28 cellular contexts compared by ENCODE assay signal in the genomic region with DNA sequence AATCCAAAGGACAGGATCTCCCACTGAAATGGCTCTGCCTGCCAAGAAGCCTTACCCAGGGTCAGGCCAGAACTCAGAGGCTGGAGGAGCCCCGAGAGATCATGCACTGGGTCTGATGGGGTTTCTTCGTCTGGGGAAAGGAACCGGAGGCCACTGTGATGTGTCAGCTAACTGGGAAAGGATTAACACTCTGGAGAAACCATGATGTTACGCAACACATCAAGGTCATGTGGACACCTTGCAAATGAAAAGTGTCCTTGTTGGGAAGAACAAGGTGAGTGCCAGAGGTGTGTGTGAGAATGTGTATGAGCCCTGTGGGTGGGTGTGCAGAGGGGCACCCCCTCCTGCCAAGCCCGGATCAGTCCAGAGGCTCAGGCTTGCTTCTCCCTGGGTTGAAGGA.
"Had no signal": no experiment of that assay in that cellular context is flagged by ENCODE, and none has a peak within 500 bp of the region (broad histone marks: within the 10 kb centered on the region; RNA-seq: fewer than 3 reads in every experiment).

No MANE protein-coding gene starts in this region.

- H3K4me3 ChIP-seq: cardiac muscle cell, colonic mucosa, stomach, thyroid gland, upper lobe of right lung had no signal

- H3K4me1 ChIP-seq: colonic mucosa, stomach, thyroid gland, upper lobe of right lung had no signal

- H3K27ac ChIP-seq: cardiac muscle cell, colonic mucosa, neutrophil, stomach, thyroid gland, upper lobe of right lung had no signal

- H3K27me3 ChIP-seq: cardiac muscle cell, colonic mucosa, neutrophil, stomach, thyroid gland, upper lobe of right lung had no signal

- DNase-seq: activated CD4-positive, alpha-beta T cell treated with anti-CD3 and anti-CD28 coated beads for 36 hours; activated CD4-positive, alpha-beta T cell treated with anti-CD3 and anti-CD28 coated beads, Interleukin-2, amount 50 U/mL, for 4 hours; activated CD4-positive, CD25-positive, alpha-beta regulatory T cell; activated naive CD4-positive, alpha-beta T cell; activated T-cell treated with anti-CD3 and anti-CD28 coated beads for 4 hours; activated T-cell treated with anti-CD3 and anti-CD28 coated beads, Interleukin-2, amount 50 U/mL, for 72 hours; anterior cingulate cortex; cerebellar nuclear complex; colonic mucosa; effector CD8-positive, alpha-beta T cell; head of caudate nucleus; hippocampal formation; immature natural killer cell; kidney; left colon; naive B cell; nephron progenitor cell; retina; stimulated activated CD4-positive, alpha-beta T cell treated with anti-CD3 and anti-CD28 coated beads, Interleukin-15, amount 100 ng/mL, for 24 hours; stimulated activated CD4-positive, alpha-beta T cell treated with anti-CD3 and anti-CD28 coated beads, Interleukin-2, amount 100 ng/mL, for 24 hours; stimulated activated naive B cell treated with anti-CD40 and anti-IgM and Interleukin-4, amounts not matched to agents 10 μg/mL and 1 μg/mL and 100 μg/mL, for 72 hours; stomach; T-helper 1 cell; thyroid gland; upper lobe of right lung had no signal

- H3K36me3 ChIP-seq: cardiac muscle cell, colonic mucosa, neutrophil, stomach, thyroid gland, upper lobe of right lung had no signal

- H3K9me3 ChIP-seq: colonic mucosa, neutrophil, stomach, thyroid gland, upper lobe of right lung had no signal

- ATAC-seq: activated CD4-positive, alpha-beta T cell treated with anti-CD3 and anti-CD28 coated beads for 36 hours; activated naive CD4-positive, alpha-beta T cell treated with anti-CD3 and anti-CD28 coated beads, Interleukin-2, amount 50 U/mL, for 72 hours; activated T-cell treated with anti-CD3 and anti-CD28 coated beads, Interleukin-2, amount 50 U/mL, for 72 hours; left colon; stimulated activated naive B cell treated with anti-CD40 and anti-IgM and Interleukin-4, amounts not matched to agents 10 μg/mL and 1 μg/mL and 100 μg/mL, for 72 hours; upper lobe of right lung had no signal
